13 cellular contexts compared by ENCODE assay signal in the genomic region with DNA sequence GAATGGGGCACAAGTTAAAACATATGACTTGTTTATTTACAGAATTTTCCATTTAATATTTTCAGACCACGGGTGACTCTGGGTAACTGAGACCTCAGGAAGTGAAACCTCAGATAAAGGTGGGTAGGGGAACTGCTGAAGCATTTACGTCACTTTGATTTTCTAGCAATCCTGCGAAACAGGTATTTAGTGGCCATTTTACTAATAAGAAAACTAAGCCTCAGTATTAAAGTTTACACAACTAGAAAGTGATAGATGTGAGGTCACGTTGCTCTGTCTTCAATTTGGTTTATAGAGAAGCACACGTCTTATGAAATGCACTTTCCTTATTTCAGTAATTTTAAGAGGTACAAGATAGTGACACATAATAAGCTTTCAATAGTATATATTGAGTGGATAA.
DNase-seq lines count a peak whose midpoint lies in the region; ATAC-seq lines count a peak whose summit lies in the region.
"Had no signal": no experiment of that assay in that cellular context is flagged by ENCODE, and none has a peak within 500 bp of the region (broad histone marks: within the 10 kb centered on the region; RNA-seq: fewer than 3 reads in every experiment).

No MANE protein-coding gene starts in this region.

- no peaks in the 10 kb centered on the region for H3K36me3 Mint-ChIP-seq in CD4-positive, CD25-positive, alpha-beta regulatory T cell

- H3K4me1 ChIP-seq in CD4-positive, CD25-positive, alpha-beta regulatory T cell (ENCODE audit: control insufficient read depth, insufficient read depth, low read length, poor library complexity, severe bottlenecking): peaks cover 4% of the 10 kb centered on the region
- H3K4me1 ChIP-seq: Peyer's patch, psoas muscle had no signal

- H3K9me3 ChIP-seq in CD4-positive, CD25-positive, alpha-beta regulatory T cell (ENCODE audit: control insufficient read depth in 2 of 2, low read length in 2 of 2): no peaks in the 10 kb centered on the region
- H3K9me3 ChIP-seq: Peyer's patch, psoas muscle had no signal

- H3K27ac ChIP-seq in CD4-positive, CD25-positive, alpha-beta regulatory T cell (ENCODE audit: insufficient read depth, low read length, poor library complexity, severe bottlenecking): no peak overlapping the region
- H3K27ac ChIP-seq: Peyer's patch, psoas muscle had no signal

- peaks cover 0 to 2% (median 0%) of the 10 kb centered on the region in 7 donors for H3K9me3 Mint-ChIP-seq in CD4-positive, CD25-positive, alpha-beta regulatory T cell
- H3K9me3 Mint-ChIP-seq: dendritic cell treated with granulocyte-macrophage colony-stimulating factor and Interleukin-4, amounts not matched to agents 40 ng/mL and 50 ng/mL, for 4 days had no signal

- peak in 1 of 3 donors; percentile 10 for DNase-seq in CD4-positive, CD25-positive, alpha-beta regulatory T cell
- DNase-seq in NCI-H2171 (lab: John Stamatoyannopoulos, UW): no peak
- no peak for DNase-seq in NOMO-1 treated with dmso at 0.1 percent for 144 hours (lab: John Stamatoyannopoulos, UW; ENCODE audit: unreplicated experiment)
- no peak for DNase-seq in glomerular visceral epithelial cell (ENCODE audit: extremely low spot score)
- no peak for DNase-seq in dedifferentiated amniotic fluid mesenchymal stem cell (ENCODE audit: extremely low spot score)
- DNase-seq: activated CD4-positive, alpha-beta T cell treated with anti-CD3 and anti-CD28 coated beads, Interleukin-2, amount 10 ng/mL, durations not matched to agents 7 days and 5 days; DMS79; Peyer's patch; psoas muscle had no signal

- peak overlapping the region; percentile 35 for H3K4me3 ChIP-seq in CD4-positive, CD25-positive, alpha-beta regulatory T cell (ENCODE audit: low read depth, low read length)
- H3K4me3 ChIP-seq: Peyer's patch, psoas muscle had no signal

- ATAC-seq in CD4-positive, CD25-positive, alpha-beta regulatory T cell (ENCODE audit: low read depth in 2 of 2): no peak
- ATAC-seq in GM18511 (IDR thresholded peaks at IDR 0.05; ENCODE audit: unreplicated experiment) (peak; percentile 65), GM21576 (IDR thresholded peaks at IDR 0.05; ENCODE audit: unreplicated experiment) (peak; percentile 40), HG03442 (IDR thresholded peaks at IDR 0.05; ENCODE audit: unreplicated experiment) (peak; percentile 59)
- ATAC-seq: psoas muscle had no signal

- peaks cover 0 to 22% (median 13%) of the 10 kb centered on the region in 4 donors for H3K4me1 Mint-ChIP-seq in CD4-positive, CD25-positive, alpha-beta regulatory T cell

- H3K4me3 Mint-ChIP-seq in CD4-positive, CD25-positive, alpha-beta regulatory T cell: peak overlapping the region in 1 of 4 donors; percentile 31
- H3K4me3 Mint-ChIP-seq: activated CD4-positive, alpha-beta T cell treated with anti-CD3 and anti-CD28 coated beads, Interleukin-2, amount 10 ng/mL, durations not matched to agents 7 days and 5 days; dendritic cell treated with granulocyte-macrophage colony-stimulating factor and Interleukin-4, amounts not matched to agents 40 ng/mL and 50 ng/mL, for 4 days had no signal

- H3K27me3 Mint-ChIP-seq in CD4-positive, CD25-positive, alpha-beta regulatory T cell: peaks cover 7% of the 10 kb centered on the region

- H3K27me3 ChIP-seq in CD4-positive, CD25-positive, alpha-beta regulatory T cell (ENCODE audit: control insufficient read depth, insufficient read depth, low read length): no peaks in the 10 kb centered on the region
- H3K27me3 ChIP-seq: Peyer's patch had no signal

- peak overlapping the region in 1 of 3 donors; percentile 73 for H3K27ac Mint-ChIP-seq in CD4-positive, CD25-positive, alpha-beta regulatory T cell
- H3K27ac Mint-ChIP-seq: activated CD4-positive, alpha-beta T cell treated with anti-CD3 and anti-CD28 coated beads, Interleukin-2, amount 10 ng/mL, durations not matched to agents 7 days and 5 days; dendritic cell treated with granulocyte-macrophage colony-stimulating factor and Interleukin-4, amounts not matched to agents 40 ng/mL and 50 ng/mL, for 4 days had no signal

- H3K36me3 ChIP-seq in CD4-positive, CD25-positive, alpha-beta regulatory T cell (ENCODE audit: control insufficient read depth, insufficient read depth, low read length): no peaks in the 10 kb centered on the region
- H3K36me3 ChIP-seq: Peyer's patch had no signal

Comparison
In these comparisons a context has a peak if more than half of its experiments do, and no peak if none do; other contexts are left out.
1. ATAC-seq: peak in GM18511 (single experiment), GM21576 (single experiment) and HG03442 (single experiment); none in CD4-positive, CD25-positive, alpha-beta regulatory T cell (0 of 2).